In genomic region chr2:40488101-40488598, GRCh38 we compare ENCODE assay signal across 9 cellular contexts. TPM values are rescaled to one million over a fixed set of nuclear protein-coding genes. Genes with fewer than 3 reads are reported as not detected.
DNase-seq lines count a peak whose midpoint lies in the region.
"Had no signal": no experiment of that assay in that cellular context is flagged by ENCODE, and none has a peak within 500 bp of the region (broad histone marks: within the 10 kb centered on the region; RNA-seq: fewer than 3 reads in every experiment).

No MANE protein-coding gene starts in this region.

- no peaks in the 10 kb centered on the region for H3K36me3 ChIP-seq in MG63
- H3K36me3 ChIP-seq in H7 (replicated peaks; ENCODE audit: control insufficient read depth, insufficient read depth, low read length) = no peaks in the 10 kb centered on the region

- no peak overlapping the region for H3K4me3 Mint-ChIP-seq in activated T-cell treated with anti-CD3 and anti-CD28 coated beads, Interleukin-2, amount 50 U/mL, for 24 hours
- H3K4me3 Mint-ChIP-seq: activated naive CD8-positive, alpha-beta T cell treated with anti-CD3 and anti-CD28 coated beads, Interleukin-2, amount 10 ng/mL, durations not matched to agents 7 days and 5 days had no signal

- no peaks in the 10 kb centered on the region for H3K36me3 Mint-ChIP-seq in activated T-cell treated with anti-CD3 and anti-CD28 coated beads, Interleukin-2, amount 50 U/mL, for 24 hours (ENCODE audit: low read depth)
- H3K36me3 Mint-ChIP-seq: activated naive CD8-positive, alpha-beta T cell treated with anti-CD3 and anti-CD28 coated beads, Interleukin-2, amount 10 ng/mL, durations not matched to agents 7 days and 5 days had no signal

- H3K9me3 ChIP-seq in MG63 = no peaks in the 10 kb centered on the region

- H3K27me3 Mint-ChIP-seq in activated T-cell treated with anti-CD3 and anti-CD28 coated beads, Interleukin-2, amount 50 U/mL, for 24 hours = no peaks in the 10 kb centered on the region
- H3K27me3 Mint-ChIP-seq: activated naive CD8-positive, alpha-beta T cell treated with anti-CD3 and anti-CD28 coated beads, Interleukin-2, amount 10 ng/mL, durations not matched to agents 7 days and 5 days had no signal

- no peaks in the 10 kb centered on the region for H3K27me3 ChIP-seq in MG63
- no peaks in the 10 kb centered on the region for H3K27me3 ChIP-seq in H7 (ENCODE audit: control insufficient read depth, insufficient read depth, low read length)

- peaks cover 15% of the 10 kb centered on the region for H3K4me1 Mint-ChIP-seq in activated T-cell treated with anti-CD3 and anti-CD28 coated beads, Interleukin-2, amount 50 U/mL, for 24 hours (ENCODE audit: low read depth)

- no peak overlapping the region for H3K4me3 ChIP-seq in MG63
- no peak overlapping the region for H3K4me3 ChIP-seq in H7 (ENCODE audit: insufficient read depth, low read depth, low read length)

- H3K27ac Mint-ChIP-seq in activated T-cell treated with anti-CD3 and anti-CD28 coated beads, Interleukin-2, amount 50 U/mL, for 24 hours = no peak overlapping the region
- H3K27ac Mint-ChIP-seq: activated naive CD8-positive, alpha-beta T cell treated with anti-CD3 and anti-CD28 coated beads, Interleukin-2, amount 10 ng/mL, durations not matched to agents 7 days and 5 days had no signal

- DNase-seq in GM04503 (ENCODE audit: low read depth) = peak; percentile 21
- peak; percentile 22 for DNase-seq in NOMO-1 treated with dmso at 0.1 percent for 144 hours (lab: John Stamatoyannopoulos, UW; ENCODE audit: unreplicated experiment)
- DNase-seq in fibroblast of peridontal ligament (ENCODE audit: extremely low read depth) = peak; percentile 69
- DNase-seq in renal cortical epithelial cell (ENCODE audit: low read depth) = peak; percentile 78
- no peak for DNase-seq in activated T-cell treated with anti-CD3 and anti-CD28 coated beads, Interleukin-2, amount 50 U/mL, for 24 hours
- no peak for DNase-seq in GM19240 (ENCODE audit: insufficient read length, low spot score)
- no peak for DNase-seq in MG63
- DNase-seq in H7 = no peak
- DNase-seq: activated naive CD8-positive, alpha-beta T cell treated with anti-CD3 and anti-CD28 coated beads, Interleukin-2, amount 10 ng/mL, durations not matched to agents 7 days and 5 days had no signal

- H3K9me3 Mint-ChIP-seq in activated T-cell treated with anti-CD3 and anti-CD28 coated beads, Interleukin-2, amount 50 U/mL, for 24 hours = no peaks in the 10 kb centered on the region

RNA-seq across cellular contexts. Expression of gene SLC8A1, which starts 36.3 kb away (rescaled TPM):
- 11.7 and 12.9 TPM in 2 replicates for total RNA-seq in renal cortical epithelial cell
- 6.0 and 11.1 TPM in 2 replicates for total RNA-seq in MG63 (2014; rRNA removed; shearing (Covaris generic); ENCODE audit: low replicate concordance)
- 0.63 and 1.7 TPM in 2 replicates for total RNA-seq in H7 (2014; rRNA removed; shearing (Covaris generic))

Comparison
In these comparisons a context has a peak if more than half of its experiments do, and no peak if none do; other contexts are left out.
1. DNase-seq: peak in GM04503 (single experiment), NOMO-1 treated with dmso at 0.1 percent for 144 hours (single experiment), fibroblast of peridontal ligament (single experiment) and renal cortical epithelial cell (single experiment); none in activated T-cell treated with anti-CD3 and anti-CD28 coated beads, Interleukin-2, amount 50 U/mL, for 24 hours (single experiment), GM19240 (single experiment), MG63 (single experiment) and H7 (single experiment).